ENCODE assay signal across 8 cellular contexts in the genomic region with DNA sequence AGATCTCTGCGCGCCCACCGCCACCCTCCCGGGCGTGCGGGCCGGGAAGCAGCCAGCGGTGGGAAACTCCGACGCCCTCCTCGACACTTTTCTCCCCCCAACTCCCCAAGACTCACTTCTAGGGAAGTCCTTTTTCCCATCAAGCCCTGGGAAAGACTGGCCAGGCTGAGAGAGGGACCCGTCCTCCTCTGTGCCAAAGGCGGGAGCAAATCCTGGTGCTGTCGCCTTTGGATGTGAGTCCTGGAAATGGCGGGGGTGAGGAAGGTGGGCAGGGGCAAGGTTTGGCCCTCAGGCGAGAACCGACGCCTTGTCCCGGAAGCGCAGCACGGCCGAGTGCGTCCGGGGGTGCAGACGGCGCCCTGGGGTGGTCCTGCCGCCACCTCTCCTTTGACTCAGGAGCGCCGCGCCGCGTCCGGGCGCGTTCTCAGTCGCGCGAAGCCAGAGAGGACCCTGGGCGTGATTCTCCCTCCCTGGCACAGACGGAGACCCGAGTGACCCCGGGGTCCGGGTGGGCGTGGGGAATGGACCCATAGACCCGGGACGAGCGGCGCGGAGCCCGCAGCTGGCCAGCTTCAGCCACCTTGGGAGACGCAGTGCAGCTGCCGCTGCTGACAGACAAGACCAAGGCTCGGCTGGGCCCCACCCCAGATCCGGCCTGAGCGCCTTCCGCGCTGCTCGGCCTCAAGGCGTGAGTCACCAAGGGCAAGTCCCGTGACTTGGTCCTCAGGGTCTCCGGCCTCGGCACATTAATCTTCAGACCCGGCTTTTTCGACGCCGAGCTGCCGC. TPM values are rescaled to one million over a fixed set of nuclear protein-coding genes. Genes with fewer than 3 reads are reported as not detected.
DNase-seq lines count a peak whose midpoint lies in the region; ATAC-seq and TF ChIP-seq lines count a peak whose summit lies in the region.

No MANE protein-coding gene starts in this region.

- no peaks in the 10 kb centered on the region for H3F3A ChIP-seq in SU-DHL-6 (ENCODE audit: insufficient read depth)

- peak overlapping the region; percentile 91 for H3K4me3 Mint-ChIP-seq in stimulated activated effector memory CD8-positive, alpha-beta T cell treated with anti-CD3 and anti-CD28 coated beads, Interleukin-12 subunit alpha, Interleukin-12 subunit beta, amount 100 ng/mL, for 72 hours

- H3K27ac Mint-ChIP-seq in stimulated activated effector memory CD8-positive, alpha-beta T cell treated with anti-CD3 and anti-CD28 coated beads, Interleukin-12 subunit alpha, Interleukin-12 subunit beta, amount 100 ng/mL, for 72 hours = peak overlapping the region; percentile 61

- H3K9ac ChIP-seq in SU-DHL-6 (ENCODE audit: low read length) = peak overlapping the region; percentile 42

- H3K27me3 ChIP-seq in SU-DHL-6 (ENCODE audit: low read length) = no peaks in the 10 kb centered on the region

- TF ChIP-seq CTCF in GM13977 (IDR thresholded peaks at IDR 0.05; ENCODE audit: extremely low read depth, insufficient read depth, missing control alignments) (peak; percentile 54), SU-DHL-6 (IDR thresholded peaks at IDR 0.05; ENCODE audit: insufficient read depth, low read length, poor library complexity, severe bottlenecking) (peak; percentile 21), coronary artery (IDR thresholded peaks at IDR 0.05) (no peak)

- H3K27ac ChIP-seq in SU-DHL-6 (ENCODE audit: low read depth, low read length) = no peak overlapping the region
- peak overlapping the region; percentile 6 to 80 for H3K27ac ChIP-seq in coronary artery

- in situ Hi-C loops in GM13977 (cut with MboI; ENCODE audit: low pct_unique_long_range_greater_than_20kb, low sequenced_read_pairs, unreplicated experiment) = no loop called here

- H3K36me3 Mint-ChIP-seq in stimulated activated effector memory CD8-positive, alpha-beta T cell treated with anti-CD3 and anti-CD28 coated beads, Interleukin-12 subunit alpha, Interleukin-12 subunit beta, amount 100 ng/mL, for 72 hours = peaks cover 57% of the 10 kb centered on the region

- no peaks in the 10 kb centered on the region for H3K36me3 ChIP-seq in SU-DHL-6 (ENCODE audit: low read length)

- ATAC-seq in HG03039 (IDR thresholded peaks at IDR 0.05; ENCODE audit: unreplicated experiment) (peak; percentile 23), left lobe of liver (peak; percentile 40)
- peak; percentile 62 for ATAC-seq in stimulated activated effector memory CD8-positive, alpha-beta T cell treated with anti-CD3 and anti-CD28 coated beads, Interleukin-12 subunit alpha, Interleukin-12 subunit beta, amount 100 ng/mL, for 72 hours

- peak overlapping the region; percentile 47 for H3K4me2 ChIP-seq in SU-DHL-6 (ENCODE audit: low read depth, low read length, poor library complexity, severe bottlenecking)

- DNase-seq in 8988T (peak; percentile 96), GM13977 (ENCODE audit: low spot score) (peak; percentile 86), coronary artery (ENCODE audit: low spot score) (peak; percentile 87), left lobe of liver (ENCODE audit: low spot score) (peak; percentile 73), NCI-H510A treated with DMSO at 0.1 percent for 48 hours (lab: John Stamatoyannopoulos, UW) (no peak)
- peak; percentile 51 to 80 for DNase-seq in stimulated activated effector memory CD8-positive, alpha-beta T cell treated with anti-CD3 and anti-CD28 coated beads, Interleukin-12 subunit alpha, Interleukin-12 subunit beta, amount 100 ng/mL, for 72 hours (ENCODE audit: low spot score in 2 of 2)

- H3K4me3 ChIP-seq in SU-DHL-6 (ENCODE audit: insufficient read depth, low read length, poor library complexity, severe bottlenecking) = peak overlapping the region; percentile 30
- peak overlapping the region; percentile 82 for H3K4me3 ChIP-seq in coronary artery

- H2AFZ ChIP-seq in SU-DHL-6 (ENCODE audit: low read depth, low read length, severe bottlenecking) = peak overlapping the region; percentile 52

- H3K4me1 Mint-ChIP-seq in stimulated activated effector memory CD8-positive, alpha-beta T cell treated with anti-CD3 and anti-CD28 coated beads, Interleukin-12 subunit alpha, Interleukin-12 subunit beta, amount 100 ng/mL, for 72 hours = peaks cover 77% of the 10 kb centered on the region

- H4K20me1 ChIP-seq in SU-DHL-6 (ENCODE audit: low read depth, low read length) = no peaks in the 10 kb centered on the region

- H3K9me2 ChIP-seq in SU-DHL-6 (replicated peaks; ENCODE audit: insufficient read depth, low read length) = no peaks in the 10 kb centered on the region

- 0 out of 2 replicates have a peak, but pooled peaks cover 3% of the 10 kb centered on the region for H3K79me2 ChIP-seq in SU-DHL-6 (ENCODE audit: insufficient read depth, low read length)

- H3K9me3 ChIP-seq in SU-DHL-6 (ENCODE audit: insufficient read depth, low read length) = no peaks in the 10 kb centered on the region

- no peaks in the 10 kb centered on the region for H3K9me3 Mint-ChIP-seq in stimulated activated effector memory CD8-positive, alpha-beta T cell treated with anti-CD3 and anti-CD28 coated beads, Interleukin-12 subunit alpha, Interleukin-12 subunit beta, amount 100 ng/mL, for 72 hours

RNA-seq across cellular contexts. Expression of gene LBX2, which starts 3.5 kb away (rescaled TPM):
- total RNA-seq in left lobe of liver = 7.7 TPM

RNA-seq across cellular contexts. Expression of gene PCGF1, which starts 4.6 kb away (rescaled TPM):
- 10.4 TPM for total RNA-seq in left lobe of liver

RNA-seq across cellular contexts. Expression of gene TLX2, which starts 11.3 kb away (rescaled TPM):
- 0.08 TPM for total RNA-seq in left lobe of liver

RNA-seq across cellular contexts. Expression of gene TTC31, which starts 20.0 kb away (rescaled TPM):
- 39.8 TPM for total RNA-seq in left lobe of liver

RNA-seq across cellular contexts. Expression of gene CCDC142, which starts 20.1 kb away (rescaled TPM):
- total RNA-seq in left lobe of liver = 14.0 TPM
